9 cellular contexts compared by ENCODE assay signal in the genomic region with DNA sequence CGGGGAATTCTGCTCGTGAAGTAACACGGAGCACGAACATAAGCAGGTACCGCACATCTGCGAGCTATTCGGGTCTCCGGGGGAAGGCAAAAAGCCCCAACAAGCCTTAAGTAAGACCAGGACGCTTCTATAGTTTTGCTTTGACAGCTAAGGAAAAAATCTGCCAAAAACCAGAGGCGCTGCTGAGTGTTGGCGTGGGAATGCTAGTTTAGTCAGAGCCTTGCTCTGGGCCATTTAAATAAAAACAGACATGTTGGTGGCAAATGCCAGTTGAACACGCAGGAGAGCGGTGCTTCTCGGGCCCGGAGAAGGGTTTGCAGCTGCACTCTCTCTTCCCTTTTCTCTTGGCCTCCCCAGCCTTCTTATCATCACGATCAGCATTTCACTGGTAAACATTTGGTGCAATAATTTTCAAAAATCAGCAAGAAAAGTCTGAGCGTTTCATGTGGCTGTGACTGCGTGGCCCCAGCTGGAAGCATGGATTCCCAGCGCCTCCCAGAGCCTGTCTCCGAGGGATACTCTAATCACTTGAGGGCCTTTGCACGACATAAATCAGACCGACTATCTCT. TPM values are rescaled to one million over a fixed set of nuclear protein-coding genes. Genes with fewer than 3 reads are reported as not detected.
DNase-seq lines count a peak whose midpoint lies in the region; ATAC-seq, FAIRE-seq and TF ChIP-seq lines count a peak whose summit lies in the region.
"Had no signal": no experiment of that assay in that cellular context is flagged by ENCODE, and none has a peak within 500 bp of the region (broad histone marks: within the 10 kb centered on the region; RNA-seq: fewer than 3 reads in every experiment).

No MANE protein-coding gene starts in this region.

- no peaks in the 10 kb centered on the region for H3K9me3 ChIP-seq in cardiac muscle cell (ENCODE audit: low read depth)

- peak; percentile 51 for ATAC-seq in SK-N-SH treated with all-trans-retinoic acid at 6 μM for 48 hours

- no peak overlapping the region for H3K4me3 ChIP-seq in cardiac muscle cell

- H3K27ac ChIP-seq in cardiac muscle cell = peak overlapping the region; percentile 30
- H3K27ac ChIP-seq: 22Rv1 had no signal

- H3K27me3 ChIP-seq in cardiac muscle cell = no peaks in the 10 kb centered on the region

- FAIRE-seq in HTR-8/SVneo (lab: Jason Lieb, UNC) = no peak

- no peak for TF ChIP-seq CTCF in cardiac muscle cell (IDR thresholded peaks at IDR 0.05; ENCODE audit: low read depth, low read length)

- peaks cover 22% of the 10 kb centered on the region for H3K4me1 ChIP-seq in cardiac muscle cell (ENCODE audit: low read depth)

- H3K36me3 ChIP-seq in cardiac muscle cell = no peaks in the 10 kb centered on the region

- DNase-seq in NCI-H526 treated with DMSO at 0.1 percent for 48 hours (lab: John Stamatoyannopoulos, UW) (peak; percentile 13), NCI-H526 (lab: John Stamatoyannopoulos, UW) (no peak), cardiac muscle cell (ENCODE audit: low read depth in 1 of 2, low spot score in 1 of 2) (peak in 1 of 2 donors; percentile 74), superior temporal gyrus (ENCODE audit: extremely low spot score) (peak; percentile 59), OCI-M2 (lab: John Stamatoyannopoulos, UW; ENCODE audit: unreplicated experiment) (no peak), SW 1271 (lab: John Stamatoyannopoulos, UW) (no peak), HTR-8/SVneo (ENCODE audit: insufficient read length, low spot score) (no peak)

TF ChIP-seq in SK-N-SH treated with all-trans-retinoic acid at 6 μM for 48 hours, 23 proteins besides CTCF, POLR2A, EP300 and RAD21:
- TF ChIP-seq ZFP30 (CRISPR knock-in tag; IDR thresholded peaks at IDR 0.05) (no peak), TCF4 (CRISPR knock-in tag; IDR thresholded peaks at IDR 0.05; ENCODE audit: borderline replicate concordance) (no peak), GLIS3 (CRISPR knock-in tag; IDR thresholded peaks at IDR 0.05) (no peak)
- TF ChIP-seq, protein P1, sequence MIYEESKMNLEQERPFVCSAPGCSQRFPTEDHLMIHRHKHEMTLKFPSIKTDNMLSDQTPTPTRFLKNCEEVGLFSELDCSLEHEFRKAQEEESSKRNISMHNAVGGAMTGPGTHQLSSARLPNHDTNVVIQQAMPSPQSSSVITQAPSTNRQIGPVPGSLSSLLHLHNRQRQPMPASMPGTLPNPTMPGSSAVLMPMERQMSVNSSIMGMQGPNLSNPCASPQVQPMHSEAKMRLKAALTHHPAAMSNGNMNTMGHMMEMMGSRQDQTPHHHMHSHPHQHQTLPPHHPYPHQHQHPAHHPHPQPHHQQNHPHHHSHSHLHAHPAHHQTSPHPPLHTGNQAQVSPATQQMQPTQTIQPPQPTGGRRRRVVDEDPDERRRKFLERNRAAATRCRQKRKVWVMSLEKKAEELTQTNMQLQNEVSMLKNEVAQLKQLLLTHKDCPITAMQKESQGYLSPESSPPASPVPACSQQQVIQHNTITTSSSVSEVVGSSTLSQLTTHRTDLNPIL (CRISPR knock-in tag; IDR thresholded peaks at IDR 0.05; ENCODE audit: low read depth) = no peak
- TF ChIP-seq, protein P2, sequence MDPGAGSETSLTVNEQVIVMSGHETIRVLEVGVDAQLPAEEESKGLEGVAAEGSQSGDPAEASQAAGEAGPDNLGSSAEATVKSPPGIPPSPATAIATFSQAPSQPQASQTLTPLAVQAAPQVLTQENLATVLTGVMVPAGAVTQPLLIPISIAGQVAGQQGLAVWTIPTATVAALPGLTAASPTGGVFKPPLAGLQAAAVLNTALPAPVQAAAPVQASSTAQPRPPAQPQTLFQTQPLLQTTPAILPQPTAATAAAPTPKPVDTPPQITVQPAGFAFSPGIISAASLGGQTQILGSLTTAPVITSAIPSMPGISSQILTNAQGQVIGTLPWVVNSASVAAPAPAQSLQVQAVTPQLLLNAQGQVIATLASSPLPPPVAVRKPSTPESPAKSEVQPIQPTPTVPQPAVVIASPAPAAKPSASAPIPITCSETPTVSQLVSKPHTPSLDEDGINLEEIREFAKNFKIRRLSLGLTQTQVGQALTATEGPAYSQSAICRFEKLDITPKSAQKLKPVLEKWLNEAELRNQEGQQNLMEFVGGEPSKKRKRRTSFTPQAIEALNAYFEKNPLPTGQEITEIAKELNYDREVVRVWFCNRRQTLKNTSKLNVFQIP (CRISPR knock-in tag; IDR thresholded peaks at IDR 0.05; ENCODE audit: borderline replicate concordance, low read depth) = no peak
TF ChIP-seq in SK-N-SH treated with all-trans-retinoic acid at 6 μM for 48 hours: peak in this region for 0.

RNA-seq across cellular contexts. Expression of a gene that starts 6.4 kb away (rescaled TPM):
- 17.8 and 20.9 TPM in 2 replicates for total RNA-seq in cardiac muscle cell
- 7.1 and 7.3 TPM in 2 replicates for polyA plus RNA-seq in cardiac muscle cell

Comparison
In these comparisons a context has a peak if more than half of its experiments do, and no peak if none do; other contexts are left out.
1. DNase-seq: peak in NCI-H526 treated with DMSO at 0.1 percent for 48 hours (single experiment) and superior temporal gyrus (single experiment); none in NCI-H526 (0 of 2), OCI-M2 (single experiment), SW 1271 (0 of 2) and HTR-8/SVneo (single experiment).